In genomic region chr12:44874981-44875416, GRCh38 we compare ENCODE assay signal across 8 cellular contexts. TPM values are rescaled to one million over a fixed set of nuclear protein-coding genes. Genes with fewer than 3 reads are reported as not detected.
DNase-seq lines count a peak whose midpoint lies in the region; ATAC-seq and TF ChIP-seq lines count a peak whose summit lies in the region.

No MANE protein-coding gene starts in this region.

- peak overlapping the region; percentile 93 to 98 (median 96) for H3K4me3 Mint-ChIP-seq in brain

- H3K4me1 ChIP-seq in mucosa of rectum (ENCODE audit: control insufficient read depth in 2 of 2, insufficient read depth in 2 of 2, low read length in 2 of 2) (peaks cover 9 to 17% of the 10 kb centered on the region in 2 donors), upper lobe of right lung (peaks cover 15% of the 10 kb centered on the region)

- peak; percentile 44 for DNase-seq in GM10266 (ENCODE audit: extremely low spot score)
- DNase-seq in NCI-H774 (lab: John Stamatoyannopoulos, UW): peak; percentile 10
- no peak for DNase-seq in upper lobe of right lung
- DNase-seq in T1000 (lab: John Stamatoyannopoulos, UW): no peak
- no peak for DNase-seq in posterior vena cava (ENCODE audit: low spot score)
- no peak for DNase-seq in SKM-1 treated with dmso at 0.1 percent for 144 hours (lab: John Stamatoyannopoulos, UW; ENCODE audit: unreplicated experiment)

- intact Hi-C loops in upper lobe of right lung (cut with DNase I): no loop called here
- intact Hi-C loops in posterior vena cava (cut with DNase I): no loop called here

- H3K27me3 ChIP-seq in mucosa of rectum (ENCODE audit: control insufficient read depth in 2 of 2, insufficient read depth in 2 of 2, low read length in 2 of 2) (peaks cover 27 to 40% of the 10 kb centered on the region in 2 donors), upper lobe of right lung (peaks cover 67% of the 10 kb centered on the region)

- H3K9me3 Mint-ChIP-seq in brain: peaks cover 18 to 33% (median 23%) of the 10 kb centered on the region in 5 experiments

- H3K36me3 Mint-ChIP-seq in brain: peaks cover 11% of the 10 kb centered on the region

- H3K9ac ChIP-seq in mucosa of rectum (ENCODE audit: low read depth in 1 of 2, low read length in 2 of 2): no peak overlapping the region

- H3K36me3 ChIP-seq in mucosa of rectum (ENCODE audit: control insufficient read depth in 2 of 2, insufficient read depth in 2 of 2, low read length in 2 of 2) (no peaks in the 10 kb centered on the region), upper lobe of right lung (no peaks in the 10 kb centered on the region)

- H3K9me3 ChIP-seq in mucosa of rectum (ENCODE audit: control insufficient read depth in 2 of 2, low read length in 2 of 2): no peaks in the 10 kb centered on the region
- no peaks in the 10 kb centered on the region for H3K9me3 ChIP-seq in upper lobe of right lung

- H3K4me3 ChIP-seq in mucosa of rectum (ENCODE audit: low read length in 2 of 2) (peak overlapping the region; percentile 39 to 56), upper lobe of right lung (peak overlapping the region; percentile 54)

- H3K4me1 Mint-ChIP-seq in brain: peaks cover 37% of the 10 kb centered on the region

- no peak overlapping the region for H3K27ac ChIP-seq in mucosa of rectum (ENCODE audit: low read depth in 2 of 2, low read length in 2 of 2)
- H3K27ac ChIP-seq in upper lobe of right lung: no peak overlapping the region

- TF ChIP-seq CTCF in GM10266 (IDR thresholded peaks at IDR 0.05; ENCODE audit: control insufficient read depth, insufficient read depth, low read depth, missing control alignments) (no peak), brain (conservative IDR thresholded peaks at IDR 0.05) (no peak), upper lobe of right lung (IDR thresholded peaks at IDR 0.05) (no peak)

- ATAC-seq in upper lobe of right lung: peak; percentile 23

- peak overlapping the region; percentile 83 to 97 (median 94) for H3K27ac Mint-ChIP-seq in brain

- H3K27me3 Mint-ChIP-seq in brain: peaks cover 32% of the 10 kb centered on the region

RNA-seq across cellular contexts. Expression of gene NELL2, which starts 1.1 kb away (rescaled TPM):
- 14.0 TPM for polyA plus RNA-seq in brain (ENCODE audit: insufficient read depth, low read depth, low replicate concordance)
- 1.6 TPM for total RNA-seq in upper lobe of right lung
- 1 to 10 TPM in 1 of 2 donors, under 1 TPM in 1; 0.52 to 1.3 TPM for total RNA-seq in posterior vena cava

Comparison
In these comparisons a context has a peak if more than half of its experiments do, and no peak if none do; other contexts are left out.
1. DNase-seq: peak in GM10266 (single experiment) and NCI-H774 (single experiment); none in upper lobe of right lung (single experiment), T1000 (single experiment), posterior vena cava (single experiment) and SKM-1 treated with dmso at 0.1 percent for 144 hours (single experiment).